20 cellular contexts compared by ENCODE assay signal in genomic region chr11:102260241-102260640, GRCh38. TPM values are rescaled to one million over a fixed set of nuclear protein-coding genes. Genes with fewer than 3 reads are reported as not detected.
A peak's percentile ranks its signal among the peaks of the same experiment; 100 is the strongest.
DNase-seq lines count a peak whose midpoint lies in the region; ATAC-seq and TF ChIP-seq lines count a peak whose summit lies in the region.
"Had no signal": no experiment of that assay in that cellular context is flagged by ENCODE, and none has a peak within 500 bp of the region (broad histone marks: within the 10 kb centered on the region; RNA-seq: fewer than 3 reads in every experiment).

No MANE protein-coding gene starts in this region.

- H2AFZ ChIP-seq in neural progenitor cell (replicated peaks) (no peak overlapping the region), GM23248 (no peak overlapping the region), hepatocyte (no peak overlapping the region)

- no peaks in the 10 kb centered on the region for H3K79me2 ChIP-seq in neural progenitor cell (ENCODE audit: low read depth)
- H3K79me2 ChIP-seq in GM23248 (ENCODE audit: insufficient read depth) = no peaks in the 10 kb centered on the region
- no peaks in the 10 kb centered on the region for H3K79me2 ChIP-seq in hepatocyte

- H3K9ac ChIP-seq in neural progenitor cell (no peak overlapping the region), GM23248 (no peak overlapping the region)

- H3K9me2 ChIP-seq in GM23248 (ENCODE audit: insufficient read depth) = no peaks in the 10 kb centered on the region
- no peaks in the 10 kb centered on the region for H3K9me2 ChIP-seq in hepatocyte (replicated peaks; ENCODE audit: insufficient read depth)

- no peaks in the 10 kb centered on the region for H3K36me3 Mint-ChIP-seq in neural progenitor cell

- no peaks in the 10 kb centered on the region for H4K20me1 ChIP-seq in neural progenitor cell (ENCODE audit: low read depth)
- H4K20me1 ChIP-seq in GM23248 (ENCODE audit: insufficient read depth) = no peaks in the 10 kb centered on the region
- no peaks in the 10 kb centered on the region for H4K20me1 ChIP-seq in hepatocyte (ENCODE audit: insufficient read depth, poor library complexity, severe bottlenecking)

- H3K4me3 Mint-ChIP-seq in neural progenitor cell = no peak overlapping the region
- H3K4me3 Mint-ChIP-seq: H9 had no signal

- H3K27me3 ChIP-seq in neural progenitor cell = no peaks in the 10 kb centered on the region
- no peaks in the 10 kb centered on the region for H3K27me3 ChIP-seq in GM23248 (replicated peaks; ENCODE audit: insufficient read depth)
- no peaks in the 10 kb centered on the region for H3K27me3 ChIP-seq in hepatocyte
- no peaks in the 10 kb centered on the region for H3K27me3 ChIP-seq in MG63

- H3K4me1 Mint-ChIP-seq in neural progenitor cell = peaks cover 3% of the 10 kb centered on the region

- peaks cover 7% of the 10 kb centered on the region for H3K27me3 Mint-ChIP-seq in neural progenitor cell (ENCODE audit: insufficient read depth, low read depth)

- in situ Hi-C loops in astrocyte of the spinal cord (cut with HindIII; ENCODE audit: low sequenced_read_pairs) = no loop called here
- in situ Hi-C loops in GM23248 (cut with MboI) = no loop called here

- no peak overlapping the region for H3K4me2 ChIP-seq in neural progenitor cell
- no peak overlapping the region for H3K4me2 ChIP-seq in GM23248 (ENCODE audit: unreplicated experiment)
- no peak overlapping the region for H3K4me2 ChIP-seq in hepatocyte

- H3K9me3 Mint-ChIP-seq in neural progenitor cell = no peaks in the 10 kb centered on the region
- H3K9me3 Mint-ChIP-seq: H9 had no signal

- H3K4me1 ChIP-seq in neural progenitor cell = no peaks in the 10 kb centered on the region
- H3K4me1 ChIP-seq in GM23248 (ENCODE audit: insufficient read depth) = peaks cover 11% of the 10 kb centered on the region
- no peaks in the 10 kb centered on the region for H3K4me1 ChIP-seq in hepatocyte (ENCODE audit: insufficient read depth)

- H3K9me3 ChIP-seq in neural progenitor cell (ENCODE audit: low read depth) (no peaks in the 10 kb centered on the region), GM23248 (ENCODE audit: low read depth) (no peaks in the 10 kb centered on the region), hepatocyte (ENCODE audit: low read depth) (no peaks in the 10 kb centered on the region), MG63 (no peaks in the 10 kb centered on the region)

- no peak for ATAC-seq in GM21447 (IDR thresholded peaks at IDR 0.05; ENCODE audit: unreplicated experiment)
- ATAC-seq: PC-3, SK-N-SH treated with all-trans-retinoic acid at 6 μM for 48 hours had no signal

- H3K4me3 ChIP-seq in astrocyte of the spinal cord (ENCODE audit: low read depth, low read length) = no peak overlapping the region
- no peak overlapping the region for H3K4me3 ChIP-seq in neural progenitor cell
- H3K4me3 ChIP-seq in GM23248 = no peak overlapping the region
- H3K4me3 ChIP-seq in hepatocyte = no peak overlapping the region
- no peak overlapping the region for H3K4me3 ChIP-seq in MG63

- peak; percentile 62 for DNase-seq in EH (ENCODE audit: low read depth)
- peak; percentile 70 for DNase-seq in M059J (ENCODE audit: low read depth)
- peak; percentile 68 for DNase-seq in astrocyte of the spinal cord (ENCODE audit: low read depth, low spot score)
- peak; percentile 47 for DNase-seq in neural progenitor cell (ENCODE audit: low spot score)
- DNase-seq in GM23248 = no peak
- no peak for DNase-seq in hepatocyte (ENCODE audit: low spot score)
- DNase-seq in MG63 = no peak
- DNase-seq: DMS79 treated with DMSO at 0.1 percent for 48 hours, H9, MV-4-11, NCI-H187 treated with DMSO at 0.1 percent for 48 hours, NCI-H2227 treated with DMSO at 0.1 percent for 48 hours, NCI-H524, NCI-H82, PC-3, SIG-M5 had no signal

- TF ChIP-seq CTCF in astrocyte of the spinal cord (IDR thresholded peaks at IDR 0.05; ENCODE audit: low read depth, low read length) = no peak
- no peak for TF ChIP-seq CTCF in neural progenitor cell (IDR thresholded peaks at IDR 0.05)
- TF ChIP-seq CTCF in hepatocyte (IDR thresholded peaks at IDR 0.05; ENCODE audit: poor library complexity) = no peak

- H3K36me3 ChIP-seq in neural progenitor cell (no peaks in the 10 kb centered on the region), GM23248 (ENCODE audit: low read depth) (no peaks in the 10 kb centered on the region), hepatocyte (replicated peaks; ENCODE audit: insufficient read depth, low read depth) (no peaks in the 10 kb centered on the region), MG63 (no peaks in the 10 kb centered on the region)

- H3K27ac ChIP-seq in neural progenitor cell (no peak overlapping the region), GM23248 (no peak overlapping the region), hepatocyte (no peak overlapping the region)
- H3K27ac ChIP-seq: C4-2B, RWPE1 had no signal

- H3K27ac Mint-ChIP-seq in neural progenitor cell = no peak overlapping the region

- H3F3A ChIP-seq in neural progenitor cell (ENCODE audit: low read depth) (no peaks in the 10 kb centered on the region), GM23248 (ENCODE audit: insufficient read depth) (no peaks in the 10 kb centered on the region; the same call in 1 of the 2 replicates)

- WGBS in GM23248 (ENCODE audit: low coverage in 1 of 2, low lambda C conversion rate in 2 of 2, missing lambda C conversion rate in 2 of 2), 2 experiments = 74 to 88% methylated on average over 2 of the region's 2 CpGs
- WGBS in hepatocyte (ENCODE audit: low lambda C conversion rate, missing lambda C conversion rate) = 81% methylated on average over 2 of the region's 2 CpGs

RNA-seq across cellular contexts. Expression of gene BIRC3, which starts 57.0 kb away (rescaled TPM):
- 5.3 and 8.7 TPM in 2 replicates for total RNA-seq in M059J (2014; rRNA removed; shearing (Covaris generic))
- total RNA-seq in neural progenitor cell (ENCODE audit: low replicate concordance) = 0.09 TPM in 1 of 2 replicates, not detected in the other
- 0.89 and 0.97 TPM in 2 replicates for total RNA-seq in GM23248 (2014; rRNA removed; shearing (Covaris generic))
- 0.57 and 0.79 TPM in 2 replicates for polyA plus RNA-seq in GM23248 (2016; fragmentation: Nextera tagmentation; extraction: Ambion mirVana)
- 11.6 and 13.6 TPM in 2 replicates for total RNA-seq in hepatocyte
- polyA plus RNA-seq in hepatocyte = 11.5 and 13.7 TPM in 2 replicates
- total RNA-seq in MG63 (2014; rRNA removed; shearing (Covaris generic); ENCODE audit: low replicate concordance) = 0.59 and 5.2 TPM in 2 replicates

Comparison
In these comparisons a context has a peak if more than half of its experiments do, and no peak if none do; other contexts are left out.
1. DNase-seq: peak in EH (single experiment), M059J (single experiment), astrocyte of the spinal cord (single experiment) and neural progenitor cell (single experiment); none in GM23248 (single experiment), hepatocyte (single experiment) and MG63 (single experiment).